9 cellular contexts compared by ENCODE assay signal in the genomic region with DNA sequence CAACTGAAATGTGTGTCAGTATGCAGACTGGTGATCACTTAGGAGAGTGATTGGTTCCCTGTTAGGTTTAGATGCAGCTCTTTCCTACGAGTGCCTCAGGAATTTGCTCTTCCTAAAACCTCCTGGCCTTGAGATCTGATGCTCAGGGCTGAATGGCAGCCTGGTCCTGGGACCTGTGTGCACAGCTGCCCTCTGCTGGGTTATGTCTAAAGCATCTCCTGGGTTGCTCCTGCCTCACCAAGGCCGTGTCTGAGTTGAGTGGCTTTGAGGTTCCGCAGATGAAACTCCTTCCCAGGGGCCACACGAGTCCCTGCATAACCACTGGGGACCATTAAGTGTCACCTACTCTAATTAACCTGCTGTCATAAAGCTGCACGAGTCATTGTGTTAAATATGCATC. TPM values are rescaled to one million over a fixed set of nuclear protein-coding genes. Genes with fewer than 3 reads are reported as not detected.
DNase-seq lines count a peak whose midpoint lies in the region; ATAC-seq, FAIRE-seq and TF ChIP-seq lines count a peak whose summit lies in the region.
"Had no signal": no experiment of that assay in that cellular context is flagged by ENCODE, and none has a peak within 500 bp of the region (broad histone marks: within the 10 kb centered on the region; RNA-seq: fewer than 3 reads in every experiment).

No MANE protein-coding gene starts in this region.

- H3K27ac ChIP-seq in GM23338 (ENCODE audit: low read depth): no peak overlapping the region
- H3K27ac ChIP-seq in kidney (ENCODE audit: low read depth in 2 of 2, low read length in 2 of 2): no peak overlapping the region
- H3K27ac ChIP-seq in thyroid gland: no peak overlapping the region

- H3K4me1 Mint-ChIP-seq in GM23338: peaks cover 17% of the 10 kb centered on the region
- H3K4me1 Mint-ChIP-seq in activated T-helper 17 cell treated with anti-CD3 and anti-CD28 coated beads, Interleukin-2, amount 50 U/mL, for 72 hours: no peaks in the 10 kb centered on the region

- no peak for TF ChIP-seq POLR2A in thyroid gland (IDR thresholded peaks at IDR 0.05)

- no peak overlapping the region for H3K4me3 Mint-ChIP-seq in GM23338
- H3K4me3 Mint-ChIP-seq in activated T-helper 17 cell treated with anti-CD3 and anti-CD28 coated beads, Interleukin-2, amount 50 U/mL, for 72 hours: no peak overlapping the region
- H3K4me3 Mint-ChIP-seq: IgD-negative memory B cell had no signal

- H3K36me3 Mint-ChIP-seq in GM23338 (ENCODE audit: low read depth): no peaks in the 10 kb centered on the region
- peaks cover 5% of the 10 kb centered on the region for H3K36me3 Mint-ChIP-seq in activated T-helper 17 cell treated with anti-CD3 and anti-CD28 coated beads, Interleukin-2, amount 50 U/mL, for 72 hours (ENCODE audit: low read depth)
- H3K36me3 Mint-ChIP-seq: IgD-negative memory B cell had no signal

- TF ChIP-seq CTCF in AG10803 (conservative IDR thresholded peaks at IDR 0.05; ENCODE audit: low read length) (peak; percentile 30), GM23338 (conservative IDR thresholded peaks at IDR 0.05; ENCODE audit: low read depth in 2 of 2) (peak; percentile 39 to 72), kidney (IDR thresholded peaks at IDR 0.05; ENCODE audit: borderline replicate concordance, extremely low read depth, insufficient read depth) (peak; percentile 17), thyroid gland (IDR thresholded peaks at IDR 0.05) (peak in 1 of 6 experiments; percentile 15)

- H3K27ac Mint-ChIP-seq in GM23338: no peak overlapping the region
- H3K27ac Mint-ChIP-seq in activated T-helper 17 cell treated with anti-CD3 and anti-CD28 coated beads, Interleukin-2, amount 50 U/mL, for 72 hours: no peak overlapping the region
- H3K27ac Mint-ChIP-seq: IgD-negative memory B cell had no signal

- H3K4me1 ChIP-seq in GM23338 (ENCODE audit: insufficient read depth) (peaks cover 3% of the 10 kb centered on the region; the same call in 1 of the 2 replicates), kidney (ENCODE audit: control insufficient read depth in 1 of 2, insufficient read depth in 1 of 2, low read depth in 1 of 2, low read length in 2 of 2) (no peaks in the 10 kb centered on the region), thyroid gland (peaks cover 0 to 7% of the 10 kb centered on the region in 2 donors)

- ATAC-seq in GM23338 (peak; percentile 95), GM21447 (IDR thresholded peaks at IDR 0.05; ENCODE audit: unreplicated experiment) (no peak)
- ATAC-seq in activated T-helper 17 cell treated with anti-CD3 and anti-CD28 coated beads, Interleukin-2, amount 50 U/mL, for 72 hours (replicated peaks): peak; percentile 37

- H3F3A ChIP-seq in GM23338 (replicated peaks; ENCODE audit: low read depth): no peaks in the 10 kb centered on the region

- no peaks in the 10 kb centered on the region for H3K9me3 Mint-ChIP-seq in GM23338
- no peaks in the 10 kb centered on the region for H3K9me3 Mint-ChIP-seq in activated T-helper 17 cell treated with anti-CD3 and anti-CD28 coated beads, Interleukin-2, amount 50 U/mL, for 72 hours
- H3K9me3 Mint-ChIP-seq: IgD-negative memory B cell had no signal

- H2AFZ ChIP-seq in GM23338: no peak overlapping the region

- WGBS in thyroid gland, 2 donors: 78 to 79% methylated on average over 5 of the region's 5 CpGs

- no peaks in the 10 kb centered on the region for H3K36me3 ChIP-seq in GM23338 (ENCODE audit: insufficient read depth)
- no peaks in the 10 kb centered on the region for H3K36me3 ChIP-seq in kidney (ENCODE audit: control insufficient read depth in 1 of 2, insufficient read depth in 2 of 2, low read length in 2 of 2)
- no peaks in the 10 kb centered on the region for H3K36me3 ChIP-seq in thyroid gland

- no peak overlapping the region for H3K4me3 ChIP-seq in AG10803 (ENCODE audit: low read length)
- H3K4me3 ChIP-seq in GM23338: no peak overlapping the region
- no peak overlapping the region for H3K4me3 ChIP-seq in kidney (ENCODE audit: low read length in 2 of 2)
- H3K4me3 ChIP-seq in thyroid gland (replicated peaks in 1 of 3): no peak overlapping the region

- H3K9me2 ChIP-seq in GM23338 (ENCODE audit: insufficient read depth): no peaks in the 10 kb centered on the region

- H3K79me2 ChIP-seq in GM23338 (replicated peaks; ENCODE audit: insufficient read depth): no peaks in the 10 kb centered on the region

- H4K20me1 ChIP-seq in GM23338 (replicated peaks; ENCODE audit: insufficient read depth): no peaks in the 10 kb centered on the region

- H3K9ac ChIP-seq in kidney (ENCODE audit: low read length in 2 of 2): no peak overlapping the region

- H3K4me2 ChIP-seq in GM23338: no peak overlapping the region

- no peaks in the 10 kb centered on the region for H3K9me3 ChIP-seq in kidney (ENCODE audit: control insufficient read depth in 1 of 2, low read length in 2 of 2)
- no peaks in the 10 kb centered on the region for H3K9me3 ChIP-seq in thyroid gland

- no peak for FAIRE-seq in kidney (lab: Jason Lieb, UNC)

- intact Hi-C loops in kidney (cut with DNase I): no loop called here
- intact Hi-C loops in thyroid gland (cut with DNase I): no loop called here

- DNase-seq in AG10803 (ENCODE audit: low read depth) (no peak), GM23338 (ENCODE audit: low spot score) (peak; percentile 58), kidney (peak; percentile 6), NCI-H2107 (lab: John Stamatoyannopoulos, UW) (no peak), thyroid gland (no peak), LoVo (ENCODE audit: low spot score) (no peak)

- H3K27me3 ChIP-seq in GM23338 (ENCODE audit: insufficient read depth) (no peaks in the 10 kb centered on the region), thyroid gland (no peaks in the 10 kb centered on the region)

- peaks cover 2% of the 10 kb centered on the region for H3K27me3 Mint-ChIP-seq in GM23338 (ENCODE audit: insufficient read depth, low read depth, poor library complexity)
- no peaks in the 10 kb centered on the region for H3K27me3 Mint-ChIP-seq in activated T-helper 17 cell treated with anti-CD3 and anti-CD28 coated beads, Interleukin-2, amount 50 U/mL, for 72 hours

TF ChIP-seq in GM23338, 12 proteins besides CTCF, POLR2A, EP300 and RAD21:
- no peak for TF ChIP-seq CREB1 (CRISPR knock-in tag; IDR thresholded peaks at IDR 0.05; ENCODE audit: low read depth)
- TF ChIP-seq, protein P1, sequence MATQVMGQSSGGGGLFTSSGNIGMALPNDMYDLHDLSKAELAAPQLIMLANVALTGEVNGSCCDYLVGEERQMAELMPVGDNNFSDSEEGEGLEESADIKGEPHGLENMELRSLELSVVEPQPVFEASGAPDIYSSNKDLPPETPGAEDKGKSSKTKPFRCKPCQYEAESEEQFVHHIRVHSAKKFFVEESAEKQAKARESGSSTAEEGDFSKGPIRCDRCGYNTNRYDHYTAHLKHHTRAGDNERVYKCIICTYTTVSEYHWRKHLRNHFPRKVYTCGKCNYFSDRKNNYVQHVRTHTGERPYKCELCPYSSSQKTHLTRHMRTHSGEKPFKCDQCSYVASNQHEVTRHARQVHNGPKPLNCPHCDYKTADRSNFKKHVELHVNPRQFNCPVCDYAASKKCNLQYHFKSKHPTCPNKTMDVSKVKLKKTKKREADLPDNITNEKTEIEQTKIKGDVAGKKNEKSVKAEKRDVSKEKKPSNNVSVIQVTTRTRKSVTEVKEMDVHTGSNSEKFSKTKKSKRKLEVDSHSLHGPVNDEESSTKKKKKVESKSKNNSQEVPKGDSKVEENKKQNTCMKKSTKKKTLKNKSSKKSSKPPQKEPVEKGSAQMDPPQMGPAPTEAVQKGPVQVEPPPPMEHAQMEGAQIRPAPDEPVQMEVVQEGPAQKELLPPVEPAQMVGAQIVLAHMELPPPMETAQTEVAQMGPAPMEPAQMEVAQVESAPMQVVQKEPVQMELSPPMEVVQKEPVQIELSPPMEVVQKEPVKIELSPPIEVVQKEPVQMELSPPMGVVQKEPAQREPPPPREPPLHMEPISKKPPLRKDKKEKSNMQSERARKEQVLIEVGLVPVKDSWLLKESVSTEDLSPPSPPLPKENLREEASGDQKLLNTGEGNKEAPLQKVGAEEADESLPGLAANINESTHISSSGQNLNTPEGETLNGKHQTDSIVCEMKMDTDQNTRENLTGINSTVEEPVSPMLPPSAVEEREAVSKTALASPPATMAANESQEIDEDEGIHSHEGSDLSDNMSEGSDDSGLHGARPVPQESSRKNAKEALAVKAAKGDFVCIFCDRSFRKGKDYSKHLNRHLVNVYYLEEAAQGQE (IDR thresholded peaks at IDR 0.05; ENCODE audit: unreplicated experiment): no peak
- TF ChIP-seq, protein P2, sequence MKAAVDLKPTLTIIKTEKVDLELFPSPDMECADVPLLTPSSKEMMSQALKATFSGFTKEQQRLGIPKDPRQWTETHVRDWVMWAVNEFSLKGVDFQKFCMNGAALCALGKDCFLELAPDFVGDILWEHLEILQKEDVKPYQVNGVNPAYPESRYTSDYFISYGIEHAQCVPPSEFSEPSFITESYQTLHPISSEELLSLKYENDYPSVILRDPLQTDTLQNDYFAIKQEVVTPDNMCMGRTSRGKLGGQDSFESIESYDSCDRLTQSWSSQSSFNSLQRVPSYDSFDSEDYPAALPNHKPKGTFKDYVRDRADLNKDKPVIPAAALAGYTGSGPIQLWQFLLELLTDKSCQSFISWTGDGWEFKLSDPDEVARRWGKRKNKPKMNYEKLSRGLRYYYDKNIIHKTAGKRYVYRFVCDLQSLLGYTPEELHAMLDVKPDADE (IDR thresholded peaks at IDR 0.05): no peak

RNA-seq across cellular contexts. Expression of a gene that starts 59.5 kb away (rescaled TPM):
- 4.0 and 6.6 TPM in 2 replicates for total RNA-seq in GM23338 (2014; rRNA removed; shearing (Covaris generic))
- polyA plus RNA-seq in GM23338 (2016; fragmentation: Nextera tagmentation; extraction: Ambion mirVana) (1.3 and 1.9 TPM in 2 replicates), kidney (ENCODE audit: insufficient read depth, low read depth, low replicate concordance) (4.5 TPM)
- total RNA-seq in activated T-helper 17 cell treated with anti-CD3 and anti-CD28 coated beads, Interleukin-2, amount 50 U/mL, for 72 hours: 1 to 10 TPM; 3.9 TPM
- total RNA-seq in kidney (12.3 TPM), thyroid gland (10 to 100 TPM; 13.4 to 19.3 (median 15.5) TPM)

Comparison
In these comparisons a context has a peak if more than half of its experiments do, and no peak if none do; other contexts are left out.
1. DNase-seq: peak in GM23338 (single experiment) and kidney (single experiment); none in AG10803 (single experiment), NCI-H2107 (single experiment), thyroid gland (0 of 2) and LoVo (single experiment).